20 cellular contexts compared by ENCODE assay signal in the genomic region with DNA sequence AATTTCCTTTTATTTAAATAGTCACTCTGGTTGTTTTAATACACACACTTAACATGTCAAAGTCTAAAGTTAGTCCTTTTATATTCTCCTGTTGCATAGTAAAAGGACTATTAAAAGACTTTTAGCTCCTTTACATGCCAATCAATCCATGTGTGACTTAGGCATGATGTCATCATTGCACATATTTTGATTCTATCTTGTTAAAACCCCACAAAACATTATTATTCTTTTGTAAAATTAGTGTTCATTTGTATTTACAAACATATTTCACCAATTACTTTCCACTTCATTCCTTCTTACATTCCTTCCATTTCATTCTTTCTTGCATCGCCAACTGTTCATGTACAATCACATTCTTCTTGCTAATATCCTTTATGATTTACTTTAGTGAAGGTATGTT. TPM values are rescaled to one million over a fixed set of nuclear protein-coding genes. Genes with fewer than 3 reads are reported as not detected.
DNase-seq lines count a peak whose midpoint lies in the region; ATAC-seq, FAIRE-seq and TF ChIP-seq lines count a peak whose summit lies in the region.
"Had no signal": no experiment of that assay in that cellular context is flagged by ENCODE, and none has a peak within 500 bp of the region (broad histone marks: within the 10 kb centered on the region; RNA-seq: fewer than 3 reads in every experiment).

No MANE protein-coding gene starts in this region.

- ATAC-seq in HepG2 (no peak), right lobe of liver (no peak), memory B cell (ENCODE audit: low read depth) (no peak)

- H4K20me1 ChIP-seq in HepG2 (ENCODE audit: insufficient read depth, low read length): no peaks in the 10 kb centered on the region
- H4K20me1 ChIP-seq: BLaER1 treated with 17β-estradiol and CSF1 and Interleukin-3, amounts not matched to agents 10 nM and 100 nM had no signal

- BruUV-seq in HepG2 (replicated peaks; lab: Mats Ljungman, UMichigan): no TSS peak

- H3K36me3 Mint-ChIP-seq in activated naive CD8-positive, alpha-beta T cell treated with anti-CD3 and anti-CD28 coated beads for 36 hours: peaks cover 31% of the 10 kb centered on the region
- H3K36me3 Mint-ChIP-seq in memory B cell: peaks cover 11% of the 10 kb centered on the region

- no peaks in the 10 kb centered on the region for H3K27me3 Mint-ChIP-seq in activated naive CD8-positive, alpha-beta T cell treated with anti-CD3 and anti-CD28 coated beads for 36 hours
- H3K27me3 Mint-ChIP-seq in memory B cell: peaks cover 6% of the 10 kb centered on the region
- H3K27me3 Mint-ChIP-seq: CD8-positive, alpha-beta memory T cell had no signal

- no peak overlapping the region for H3K4me3 ChIP-seq in HepG2 (replicated peaks in 1 of 3; ENCODE audit: insufficient read depth in 1 of 3, low read depth in 2 of 3, low read length in 3 of 3)
- H3K4me3 ChIP-seq in right lobe of liver: no peak overlapping the region
- H3K4me3 ChIP-seq: BLaER1 treated with 17β-estradiol and CSF1 and Interleukin-3, amounts not matched to agents 10 nM and 100 nM; GM23248; HAP-1 had no signal

- no peaks in the 10 kb centered on the region for H3K9me3 ChIP-seq in HepG2 (ENCODE audit: low read length)
- H3K9me3 ChIP-seq in right lobe of liver: no peaks in the 10 kb centered on the region
- H3K9me3 ChIP-seq: HAP-1 had no signal

- peak overlapping the region; percentile 10 for H3K27ac Mint-ChIP-seq in activated naive CD8-positive, alpha-beta T cell treated with anti-CD3 and anti-CD28 coated beads for 36 hours
- H3K27ac Mint-ChIP-seq in memory B cell: peak overlapping the region; percentile 18
- H3K27ac Mint-ChIP-seq: B cell had no signal

- POLR2A ChIA-PET in HepG2 (lab: Yijun Ruan, JAX): no interaction called here

- no peak overlapping the region for H3K4me3 Mint-ChIP-seq in activated naive CD8-positive, alpha-beta T cell treated with anti-CD3 and anti-CD28 coated beads for 36 hours
- H3K4me3 Mint-ChIP-seq in memory B cell: no peak overlapping the region
- H3K4me3 Mint-ChIP-seq: B cell; CD8-positive, alpha-beta memory T cell had no signal

- H3K9me3 Mint-ChIP-seq in activated naive CD8-positive, alpha-beta T cell treated with anti-CD3 and anti-CD28 coated beads for 36 hours: peaks cover 12% of the 10 kb centered on the region
- H3K9me3 Mint-ChIP-seq in memory B cell: peaks cover 6% of the 10 kb centered on the region
- H3K9me3 Mint-ChIP-seq: CD8-positive, alpha-beta memory T cell had no signal

- H3K36me3 ChIP-seq in HepG2 (replicated peaks in 1 of 2; ENCODE audit: control insufficient read depth in 1 of 2, insufficient read depth in 2 of 2, low read length in 2 of 2) (no peaks in the 10 kb centered on the region), right lobe of liver (no peaks in the 10 kb centered on the region)
- H3K36me3 ChIP-seq: BLaER1 treated with 17β-estradiol and CSF1 and Interleukin-3, amounts not matched to agents 10 nM and 100 nM; HAP-1 had no signal

- H3K27ac ChIP-seq in HepG2 (ENCODE audit: extremely low read length, insufficient read depth, low read length): no peak overlapping the region
- no peak overlapping the region for H3K27ac ChIP-seq in right lobe of liver
- H3K27ac ChIP-seq: BLaER1 treated with 17β-estradiol and CSF1 and Interleukin-3, amounts not matched to agents 10 nM and 100 nM; GM23248; HL-60 had no signal

- TF ChIP-seq EP300 in HepG2 (IDR thresholded peaks at IDR 0.05; ENCODE audit: low read depth in 2 of 2, low read length in 2 of 2) (no peak), HepG2 (CRISPR knock-in tag; IDR thresholded peaks at IDR 0.05; ENCODE audit: borderline replicate concordance) (no peak)

- 91% methylated on average over 1 of the region's 1 CpG for WGBS in HepG2 (ENCODE audit: low lambda C conversion rate)
- WGBS in right lobe of liver (ENCODE audit: insufficient coverage, low coverage, low lambda C conversion rate, missing lambda C conversion rate): 83% methylated on average over 1 of the region's 1 CpG

- CTCF ChIA-PET in HepG2 (lab: Yijun Ruan, JAX; ENCODE audit: low intra/inter-chr PET ratio, low total read pairs): interaction anchor here (0.6 kb wide), 1 partner anchor 84 kb away, joined by 3 read pairs; no protein-coding TSS in a partner anchor

- H3K27me3 ChIP-seq in HepG2 (ENCODE audit: control insufficient read depth in 1 of 2, insufficient read depth in 2 of 2, low read length in 2 of 2) (0 out of 5 replicates have a peak, but pooled peaks cover 0 to 3% of the 10 kb centered on the region in 2 experiments), right lobe of liver (no peaks in the 10 kb centered on the region)
- H3K27me3 ChIP-seq: BLaER1 treated with 17β-estradiol and CSF1 and Interleukin-3, amounts not matched to agents 10 nM and 100 nM had no signal

- no peak for FAIRE-seq in HepG2 (lab: Jason Lieb, UNC)
- FAIRE-seq: D721Med, G401.6, GM12891 had no signal

- H2AFZ ChIP-seq in HepG2 (ENCODE audit: low read length): no peak overlapping the region
- H2AFZ ChIP-seq: GM23248 had no signal

- DNase-seq in HepG2 (ENCODE audit: low spot score): no peak
- no peak for DNase-seq in right lobe of liver
- DNase-seq in activated naive CD8-positive, alpha-beta T cell treated with anti-CD3 and anti-CD28 coated beads for 36 hours: no peak
- DNase-seq in memory B cell (ENCODE audit: low spot score in 2 of 2): no peak
- DNase-seq in NCI-H446 (lab: John Stamatoyannopoulos, UW): no peak
- DNase-seq in cerebellar cortex (ENCODE audit: low spot score): no peak
- DNase-seq in erythroblast (lab: John Stamatoyannopoulos, UW): no peak
- DNase-seq: CD8-positive, alpha-beta memory T cell; COR-L47; GM23248; IMR-90 had no signal

- intact Hi-C loops in HepG2 (cut with micrococcal nuclease; ENCODE audit: unreplicated experiment) (no loop called here), right lobe of liver (cut with DNase I) (no loop called here)

- no peak overlapping the region for H3K4me2 ChIP-seq in HepG2 (ENCODE audit: low read depth, low read length)
- H3K4me2 ChIP-seq: BLaER1 treated with 17β-estradiol and CSF1 and Interleukin-3, amounts not matched to agents 10 nM and 100 nM had no signal

- H3K4me1 ChIP-seq in HepG2 (ENCODE audit: insufficient read depth, low read length) (no peaks in the 10 kb centered on the region), right lobe of liver (no peaks in the 10 kb centered on the region)
- H3K4me1 ChIP-seq: BLaER1 treated with 17β-estradiol and CSF1 and Interleukin-3, amounts not matched to agents 10 nM and 100 nM had no signal

- no peak overlapping the region for H3K9ac ChIP-seq in HepG2 (ENCODE audit: insufficient read depth, low read depth, low read length)
- H3K9ac ChIP-seq: BLaER1 treated with 17β-estradiol and CSF1 and Interleukin-3, amounts not matched to agents 10 nM and 100 nM; GM23248 had no signal

- in situ Hi-C loops in HepG2 (cut with HindIII; ENCODE audit: extremely low pct_ligation_motif_present, low pct_unique_long_range_greater_than_20kb): no loop called here

- peaks cover 32% of the 10 kb centered on the region for H3K4me1 Mint-ChIP-seq in activated naive CD8-positive, alpha-beta T cell treated with anti-CD3 and anti-CD28 coated beads for 36 hours
- peaks cover 13% of the 10 kb centered on the region for H3K4me1 Mint-ChIP-seq in memory B cell

- no peak for TF ChIP-seq RAD21 in HepG2 (CRISPR knock-in tag; IDR thresholded peaks at IDR 0.05)

- TF ChIP-seq POLR2A in HepG2 (IDR thresholded peaks at IDR 0.05; ENCODE audit: insufficient read depth in 1 of 2, low read depth in 2 of 2, low read length in 2 of 2): no peak
- TF ChIP-seq POLR2A in right lobe of liver (IDR thresholded peaks at IDR 0.05): no peak
- no peak for TF ChIP-seq POLR2A in erythroblast (IDR thresholded peaks at IDR 0.05; ENCODE audit: low read length)

- TF ChIP-seq CTCF in HepG2 (CRISPR knock-in tag; IDR thresholded peaks at IDR 0.05): no peak
- TF ChIP-seq CTCF in right lobe of liver (IDR thresholded peaks at IDR 0.05): no peak

- H3K79me2 ChIP-seq in HepG2 (ENCODE audit: insufficient read depth, low read length): no peaks in the 10 kb centered on the region

TF ChIP-seq in HepG2, 621 proteins besides CTCF, POLR2A, EP300 and RAD21:
- no peak for TF ChIP-seq ZNF251 (CRISPR knock-in tag; IDR thresholded peaks at IDR 0.05)
- TF ChIP-seq FOXA1 (IDR thresholded peaks at IDR 0.05): no peak
- TF ChIP-seq FOXA1 (CRISPR knock-in tag; IDR thresholded peaks at IDR 0.05): no peak
- TF ChIP-seq ATF7 (IDR thresholded peaks at IDR 0.05): peak; percentile 86
- no peak for TF ChIP-seq ATF7 (CRISPR knock-in tag; IDR thresholded peaks at IDR 0.05)

RNA-seq across cellular contexts. Expression of gene TC2N, which starts 39.6 kb away (rescaled TPM):
- total RNA-seq in HepG2 (2016; rRNA removed; fragmentation: Illumina TruSeq; extraction: Trizol) (not detected in 2 replicates), right lobe of liver (1 to 10 TPM; 1.0 to 6.5 (median 4.3) TPM)
- total RNA-seq in HepG2 (2016; cell fraction: cytosol; rRNA removed; fragmentation: Illumina TruSeq; extraction: Trizol; ENCODE audit: low read depth): not detected in 2 replicates
- not detected in 2 replicates for total RNA-seq in HepG2 (2016; cell fraction: insoluble cytoplasmic fraction; rRNA removed; fragmentation: Illumina TruSeq; extraction: Trizol)
- not detected in 2 replicates for total RNA-seq in HepG2 (2016; cell fraction: membrane; rRNA removed; fragmentation: Illumina TruSeq; extraction: Trizol)
- not detected in 2 replicates for total RNA-seq in HepG2 (2016; cell fraction: nucleus; rRNA removed; fragmentation: Illumina TruSeq; extraction: Trizol)
- 0.03 TPM in 1 of 2 replicates, not detected in the other for polyA plus RNA-seq in HepG2 (2011; rRNA removed)
- polyA plus RNA-seq in HepG2 (2011; cell fraction: cytosol; rRNA removed): 0.14 TPM in 1 of 2 replicates, not detected in the other
- polyA plus RNA-seq in HepG2 (2011; cell fraction: nucleus; rRNA removed): not detected in 2 replicates
- 0.05 TPM in 1 of 2 replicates, not detected in the other for polyA plus RNA-seq in HepG2 (2012)
- not detected in 2 replicates for polyA plus RNA-seq in HepG2 (2016; cell fraction: cytosol; fragmentation: Illumina TruSeq; extraction: Trizol; ENCODE audit: low read depth)
- not detected in 2 replicates for polyA plus RNA-seq in HepG2 (2016; cell fraction: insoluble cytoplasmic fraction; fragmentation: Illumina TruSeq; extraction: Trizol; ENCODE audit: low read depth)
- not detected in 2 replicates for polyA plus RNA-seq in HepG2 (2016; cell fraction: membrane; fragmentation: Illumina TruSeq; extraction: Trizol; ENCODE audit: low read depth)
- polyA plus RNA-seq in HepG2 (2016; cell fraction: nucleus; fragmentation: Illumina TruSeq; extraction: Trizol; ENCODE audit: insufficient read depth, low read depth): not detected in 2 replicates
- 9.2 TPM in 1 of 2 replicates, not detected in the other for polyA minus RNA-seq in HepG2 (2011; rRNA and poly(A)+ RNA removed; ENCODE audit: low replicate concordance)
- not detected in 2 replicates for polyA minus RNA-seq in HepG2 (2011; cell fraction: cytosol; rRNA and poly(A)+ RNA removed)
- 0.26 TPM in 1 of 2 replicates, not detected in the other for polyA minus RNA-seq in HepG2 (2011; cell fraction: nucleus; rRNA and poly(A)+ RNA removed)
- 10 to 100 TPM; 16.7 to 17.4 TPM for total RNA-seq in activated naive CD8-positive, alpha-beta T cell treated with anti-CD3 and anti-CD28 coated beads for 36 hours
- total RNA-seq: A172, HT1080 had no signal
